16 cellular contexts compared by ENCODE assay signal in the genomic region with DNA sequence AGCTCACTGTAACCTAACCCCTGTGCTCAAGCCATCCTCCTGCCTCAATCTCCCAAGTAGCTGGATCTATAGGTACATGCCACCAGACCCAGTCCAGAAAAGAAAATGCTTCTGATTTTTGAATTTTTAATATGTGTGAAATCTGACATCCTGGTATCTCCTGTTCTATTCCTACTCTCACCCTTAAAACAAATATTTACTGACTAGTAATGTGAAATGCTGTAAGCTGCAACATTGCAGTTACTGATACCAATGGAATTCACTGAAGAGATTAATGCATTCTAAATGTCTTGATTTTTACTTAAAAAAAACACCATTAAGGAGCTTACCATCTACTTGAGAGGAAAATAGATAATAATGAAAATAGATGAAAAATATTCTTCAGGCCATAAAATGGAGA.
DNase-seq lines count a peak whose midpoint lies in the region; ATAC-seq and TF ChIP-seq lines count a peak whose summit lies in the region.
"Had no signal": no experiment of that assay in that cellular context is flagged by ENCODE, and none has a peak within 500 bp of the region (broad histone marks: within the 10 kb centered on the region; RNA-seq: fewer than 3 reads in every experiment).

No MANE protein-coding gene starts in this region.

- H3K36me3 ChIP-seq in ACC112 (ENCODE audit: insufficient read depth, low read length) (no peaks in the 10 kb centered on the region), KMS-11 (ENCODE audit: insufficient read depth) (no peaks in the 10 kb centered on the region)
- H3K36me3 ChIP-seq: BLaER1 had no signal

- H3K4me3 ChIP-seq in ACC112 (ENCODE audit: low read depth, low read length) (no peak overlapping the region), KMS-11 (IDR thresholded peaks at IDR 0.05; ENCODE audit: insufficient read depth, low read depth, low read length) (no peak overlapping the region), cardiac fibroblast (replicated peaks in 1 of 2; ENCODE audit: low read depth in 2 of 2, low read length in 2 of 2) (no peak overlapping the region)
- H3K4me3 ChIP-seq: BLaER1, GM23248 had no signal

- no peak overlapping the region for H3K4me3 Mint-ChIP-seq in activated T-cell treated with anti-CD3 and anti-CD28 coated beads, Interleukin-2, amount 50 U/mL, for 72 hours
- H3K4me3 Mint-ChIP-seq: B cell; CD4-positive, CD25-positive, alpha-beta regulatory T cell; CD8-positive, alpha-beta T cell had no signal

- no peaks in the 10 kb centered on the region for H4K20me1 ChIP-seq in KMS-11 (ENCODE audit: insufficient read depth)
- H4K20me1 ChIP-seq: BLaER1 had no signal

- H3K27ac ChIP-seq in ACC112 (ENCODE audit: low read depth, low read length) (no peak overlapping the region), KMS-11 (no peak overlapping the region)
- H3K27ac ChIP-seq: BLaER1, C4-2B, GM23248 had no signal

- H3K79me2 ChIP-seq in ACC112 (ENCODE audit: control insufficient read depth, insufficient read depth, low read length, unreplicated experiment) (no peaks in the 10 kb centered on the region), KMS-11 (ENCODE audit: insufficient read depth, low read depth) (no peaks in the 10 kb centered on the region)

- peaks cover 2 to 6% of the 10 kb centered on the region in 2 donors for H3K9me3 Mint-ChIP-seq in activated T-cell treated with anti-CD3 and anti-CD28 coated beads, Interleukin-2, amount 50 U/mL, for 72 hours

- DNase-seq in cardiac fibroblast (ENCODE audit: low read depth in 2 of 2) (peak; percentile 7 to 12), glomerular visceral epithelial cell (ENCODE audit: extremely low spot score) (no peak)
- no peak for DNase-seq in activated T-cell treated with anti-CD3 and anti-CD28 coated beads, Interleukin-2, amount 50 U/mL, for 72 hours
- DNase-seq: Caco-2; CD4-positive, CD25-positive, alpha-beta regulatory T cell; CD8-positive, alpha-beta T cell; DMS153; GM23248; H7; HCEC 1CT had no signal

- no peak for ATAC-seq in activated T-cell treated with anti-CD3 and anti-CD28 coated beads, Interleukin-2, amount 50 U/mL, for 72 hours (replicated peaks in 1 of 2)
- no peak for ATAC-seq in HG03159 (IDR thresholded peaks at IDR 0.05; ENCODE audit: unreplicated experiment)
- ATAC-seq: CD8-positive, alpha-beta T cell had no signal

- H3K36me3 Mint-ChIP-seq in activated T-cell treated with anti-CD3 and anti-CD28 coated beads, Interleukin-2, amount 50 U/mL, for 72 hours (ENCODE audit: insufficient read depth in 2 of 2): peaks cover 0 to 2% of the 10 kb centered on the region in 2 donors
- H3K36me3 Mint-ChIP-seq: CD4-positive, CD25-positive, alpha-beta regulatory T cell; CD8-positive, alpha-beta T cell had no signal

- H3K27me3 ChIP-seq in ACC112 (ENCODE audit: insufficient read depth, low read length) (no peaks in the 10 kb centered on the region), KMS-11 (ENCODE audit: insufficient read depth, low read depth) (no peaks in the 10 kb centered on the region)
- H3K27me3 ChIP-seq: BLaER1 had no signal

- no peaks in the 10 kb centered on the region for H3K4me1 Mint-ChIP-seq in activated T-cell treated with anti-CD3 and anti-CD28 coated beads, Interleukin-2, amount 50 U/mL, for 72 hours (ENCODE audit: low read depth)
- H3K4me1 Mint-ChIP-seq: B cell; CD4-positive, CD25-positive, alpha-beta regulatory T cell had no signal

- peak overlapping the region; percentile 10 for H2AFZ ChIP-seq in ACC112 (ENCODE audit: low read length, unreplicated experiment)
- no peak overlapping the region for H2AFZ ChIP-seq in KMS-11 (ENCODE audit: low read depth)
- H2AFZ ChIP-seq: GM23248 had no signal

- H3K4me1 ChIP-seq in ACC112 (ENCODE audit: control insufficient read depth, insufficient read depth, low read length, unreplicated experiment) (peaks cover 23% of the 10 kb centered on the region), KMS-11 (ENCODE audit: low read depth, poor library complexity, severe bottlenecking) (peaks cover 12% of the 10 kb centered on the region)
- H3K4me1 ChIP-seq: BLaER1 had no signal

- H3K27ac Mint-ChIP-seq in activated T-cell treated with anti-CD3 and anti-CD28 coated beads, Interleukin-2, amount 50 U/mL, for 72 hours: no peak overlapping the region
- H3K27ac Mint-ChIP-seq: B cell; CD8-positive, alpha-beta T cell had no signal

- H3K9ac ChIP-seq in KMS-11: no peak overlapping the region
- H3K9ac ChIP-seq: BLaER1, GM23248 had no signal

- peaks cover 17% of the 10 kb centered on the region for H3K27me3 Mint-ChIP-seq in activated T-cell treated with anti-CD3 and anti-CD28 coated beads, Interleukin-2, amount 50 U/mL, for 72 hours (ENCODE audit: low read depth)
- H3K27me3 Mint-ChIP-seq: CD4-positive, CD25-positive, alpha-beta regulatory T cell had no signal

- TF ChIP-seq CTCF in KMS-11 (conservative IDR thresholded peaks at IDR 0.05; ENCODE audit: low read depth, low read length) (no peak), cardiac fibroblast (IDR thresholded peaks at IDR 0.05; ENCODE audit: low read depth, low read length) (no peak)

- 0 out of 2 replicates have a peak overlapping the region, but pooled peaks have one; percentile 14 for H3K4me2 ChIP-seq in KMS-11
- H3K4me2 ChIP-seq: BLaER1 had no signal

Comparison
In these comparisons a context has a peak if more than half of its experiments do, and no peak if none do; other contexts are left out.
1. DNase-seq: peak in cardiac fibroblast (2 of 2); none in glomerular visceral epithelial cell (single experiment) and activated T-cell treated with anti-CD3 and anti-CD28 coated beads, Interleukin-2, amount 50 U/mL, for 72 hours (0 of 2).